In the genomic region with DNA sequence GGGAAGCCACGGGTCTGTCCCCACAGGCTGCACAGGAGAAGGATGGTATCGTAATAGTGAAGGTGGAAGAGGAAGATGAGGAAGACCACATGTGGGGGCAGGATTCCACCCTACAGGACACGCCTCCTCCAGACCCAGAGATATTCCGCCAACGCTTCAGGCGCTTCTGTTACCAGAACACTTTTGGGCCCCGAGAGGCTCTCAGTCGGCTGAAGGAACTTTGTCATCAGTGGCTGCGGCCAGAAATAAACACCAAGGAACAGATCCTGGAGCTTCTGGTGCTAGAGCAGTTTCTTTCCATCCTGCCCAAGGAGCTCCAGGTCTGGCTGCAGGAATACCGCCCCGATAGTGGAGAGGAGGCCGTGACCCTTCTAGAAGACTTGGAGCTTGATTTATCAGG, we compare ENCODE assay signal across 19 cellular contexts. TPM values are rescaled to one million over a fixed set of nuclear protein-coding genes. Genes with fewer than 3 reads are reported as not detected.
DNase-seq lines count a peak whose midpoint lies in the region; ATAC-seq lines count a peak whose summit lies in the region.
"Had no signal": no experiment of that assay in that cellular context is flagged by ENCODE, and none has a peak within 500 bp of the region (broad histone marks: within the 10 kb centered on the region; RNA-seq: fewer than 3 reads in every experiment).

No MANE protein-coding gene starts in this region.

- H3K27me3 ChIP-seq in trophoblast cell (ENCODE audit: insufficient read depth, low read length) = no peaks in the 10 kb centered on the region
- H3K27me3 ChIP-seq: BE2C, dorsolateral prefrontal cortex, left lung, sigmoid colon had no signal

- H2BK5ac ChIP-seq in trophoblast cell (ENCODE audit: low read depth, low read length, poor library complexity) = no peak overlapping the region

- peak overlapping the region; percentile 68 for H3K9ac ChIP-seq in trophoblast cell (ENCODE audit: low read length)

- H2AFZ ChIP-seq in trophoblast cell (ENCODE audit: insufficient read depth, low read length, poor library complexity) = no peak overlapping the region

- H2BK12ac ChIP-seq in trophoblast cell (ENCODE audit: low read length) = no peak overlapping the region

- no CpG with 5 or more reads among the region's 12 CpGs for WGBS in trophoblast cell (ENCODE audit: extremely low coverage, insufficient coverage, insufficient read length)

- no peak overlapping the region for H3K18ac ChIP-seq in trophoblast cell (ENCODE audit: low read length)

- H3K36me3 Mint-ChIP-seq in T-helper 17 cell (ENCODE audit: low read depth) = peaks cover 4% of the 10 kb centered on the region

- peaks cover 11% of the 10 kb centered on the region for H3K4me1 Mint-ChIP-seq in T-helper 17 cell

- H4K8ac ChIP-seq in trophoblast cell (ENCODE audit: low read depth, low read length) = no peak overlapping the region

- no peak for DNase-seq in T-helper 17 cell
- DNase-seq in epidermal melanocyte (ENCODE audit: insufficient read length, low spot score) = peak; percentile 5
- no peak for DNase-seq in trophoblast cell
- DNase-seq in DMS114 treated with DMSO at 0.1 percent for 48 hours (lab: John Stamatoyannopoulos, UW; ENCODE audit: unreplicated experiment) = no peak
- DNase-seq: activated CD4-positive, alpha-beta T cell treated with anti-CD3 and anti-CD28 coated beads, Interleukin-2, amount 50 U/mL, for 48 hours; activated T-cell treated with anti-CD3 and anti-CD28 coated beads, Interleukin-2, amount 50 U/mL, for 48 hours; BE2C; left lung; NCI-H1417 treated with DMSO at 0.1 percent for 48 hours; NCI-H526 treated with DMSO at 0.1 percent for 48 hours; SIG-M5; sigmoid colon; stimulated activated CD4-positive, alpha-beta T cell treated with anti-CD3 and anti-CD28 coated beads, Interleukin-1b, Interleukin-23, amount 100 ng/mL, for 48 hours had no signal

- no peak overlapping the region for H3K14ac ChIP-seq in trophoblast cell (ENCODE audit: low read length)

- H3K4me3 ChIP-seq in trophoblast cell (ENCODE audit: low read depth, low read length) = no peak overlapping the region
- H3K4me3 ChIP-seq: dorsolateral prefrontal cortex, left lung, sigmoid colon had no signal

- no peaks in the 10 kb centered on the region for H3K79me1 ChIP-seq in trophoblast cell (ENCODE audit: low read length)

- no peaks in the 10 kb centered on the region for H3K79me2 ChIP-seq in trophoblast cell (ENCODE audit: control insufficient read depth, insufficient read depth, low read length, poor library complexity)

- no peak overlapping the region for H3K23ac ChIP-seq in trophoblast cell (ENCODE audit: low read length)

- H3K9me3 ChIP-seq in T-helper 17 cell (ENCODE audit: control insufficient read depth, low read length, poor library complexity, severe bottlenecking) (no peaks in the 10 kb centered on the region), trophoblast cell (ENCODE audit: insufficient read depth, low read depth, low read length) (no peaks in the 10 kb centered on the region)
- H3K9me3 ChIP-seq: BE2C, left lung, sigmoid colon had no signal

- no peaks in the 10 kb centered on the region for H3K4me1 ChIP-seq in trophoblast cell (ENCODE audit: control insufficient read depth in 1 of 2, insufficient read depth in 2 of 2, low read length in 2 of 2)
- H3K4me1 ChIP-seq: BE2C had no signal

- no peak overlapping the region for H2BK120ac ChIP-seq in trophoblast cell (ENCODE audit: insufficient read depth, low read length, poor library complexity)

- H4K12ac ChIP-seq in trophoblast cell (ENCODE audit: low read depth, low read length) = no peak overlapping the region

- H3K4ac ChIP-seq in trophoblast cell (ENCODE audit: low read depth, low read length) = no peak overlapping the region

- ATAC-seq in T-helper 17 cell = no peak
- no peak for ATAC-seq in activated CD4-positive, CD25-positive, alpha-beta regulatory T cell treated with anti-CD3 and anti-CD28 coated beads, Interleukin-2, amount 50 U/mL, for 24 hours

- no peak overlapping the region for H3K4me3 Mint-ChIP-seq in T-helper 17 cell

- no peak overlapping the region for H3K4me2 ChIP-seq in trophoblast cell (ENCODE audit: low read length)

- H3K27ac Mint-ChIP-seq in T-helper 17 cell = peak overlapping the region; percentile 34

- no peak overlapping the region for H3K27ac ChIP-seq in trophoblast cell (ENCODE audit: low read depth, low read length)
- H3K27ac ChIP-seq: left lung, sigmoid colon had no signal

- no peaks in the 10 kb centered on the region for H3K27me3 Mint-ChIP-seq in T-helper 17 cell

- no peak overlapping the region for H4K91ac ChIP-seq in trophoblast cell (ENCODE audit: low read depth, low read length)

- H2AK5ac ChIP-seq in trophoblast cell (ENCODE audit: low read length) = no peak overlapping the region

- peaks cover 38 to 44% of the 10 kb centered on the region in 2 experiments for H3K36me3 ChIP-seq in trophoblast cell (ENCODE audit: control insufficient read depth in 1 of 2, insufficient read depth in 2 of 2, low read length in 2 of 2)

RNA-seq across cellular contexts. Expression of a gene that starts 8.1 kb away (rescaled TPM):
- 10 to 100 TPM; 51.1 to 58.6 TPM for total RNA-seq in T-helper 17 cell
- 17.3 and 18.4 TPM in 2 replicates for polyA plus RNA-seq in trophoblast cell (2013)

RNA-seq across cellular contexts. Expression of a gene that starts 26.0 kb away (rescaled TPM):
- 1 to 10 TPM; 4.2 to 5.2 TPM for total RNA-seq in T-helper 17 cell
- 12.9 and 13.0 TPM in 2 replicates for polyA plus RNA-seq in trophoblast cell (2013)

RNA-seq across cellular contexts. Expression of a gene that starts 47.7 kb away (rescaled TPM):
- not detected for total RNA-seq in T-helper 17 cell
- not detected in 2 replicates for polyA plus RNA-seq in trophoblast cell (2013)
- total RNA-seq: HT1080; LHCN-M2; osteocyte; T-helper 1 cell treated with Interleukin-12 subunit alpha and Interleukin-12 subunit beta and Interleukin-4 antibody, amounts not matched to agents 30 ng/mL and 1 ng/mL, for 36 hours had no signal

RNA-seq across cellular contexts. Expression of a gene that starts 58.0 kb away (rescaled TPM):
- 10 to 100 TPM; 42.3 to 45.2 TPM for total RNA-seq in T-helper 17 cell
- polyA plus RNA-seq in trophoblast cell (2013) = 31.8 and 35.0 TPM in 2 replicates
